ENCODE assay signal across 8 cellular contexts in genomic region chr17:12256380-12256995, GRCh38.
DNase-seq lines count a peak whose midpoint lies in the region; ATAC-seq and TF ChIP-seq lines count a peak whose summit lies in the region.

No MANE protein-coding gene starts in this region.

- peak; percentile 87 for TF ChIP-seq CTCF in LNCAP (IDR thresholded peaks at IDR 0.05)
- peak; percentile 87 for TF ChIP-seq CTCF in VCaP (conservative IDR thresholded peaks at IDR 0.05)

- DNase-seq in AML-193 (lab: John Stamatoyannopoulos, UW) (peak; percentile 2 to 7), glomerular visceral epithelial cell (ENCODE audit: extremely low spot score) (peak; percentile 39), retina (peak; percentile 33)
- DNase-seq in stimulated activated CD4-positive, alpha-beta T cell treated with anti-CD3 and anti-CD28 coated beads, Interleukin-4, amount 100 ng/mL, for 1 hour: no peak

- no peak overlapping the region for H3K27ac ChIP-seq in VCaP

- peak; percentile 61 for ATAC-seq in GM18502 (IDR thresholded peaks at IDR 0.05; ENCODE audit: poor library complexity, unreplicated experiment)
- ATAC-seq in activated CD4-positive, CD25-positive, alpha-beta regulatory T cell treated with anti-CD3 and anti-CD28 coated beads, Interleukin-2, amount 50 U/mL, for 24 hours: no peak
